Comparison of ENCODE assay signal across 10 cellular contexts in genomic region chr6:106547053-106547414, GRCh38.
A peak's percentile ranks its signal among the peaks of the same experiment; 100 is the strongest.
DNase-seq lines count a peak whose midpoint lies in the region; ATAC-seq and TF ChIP-seq lines count a peak whose summit lies in the region.
"Had no signal": no experiment of that assay in that cellular context is flagged by ENCODE, and none has a peak within 500 bp of the region (broad histone marks: within the 10 kb centered on the region; RNA-seq: fewer than 3 reads in every experiment).

No MANE protein-coding gene starts in this region.

- peak overlapping the region; percentile 53; the same call in 1 of the 2 replicates for H3K9ac ChIP-seq in BLaER1

- peak; percentile 29 for DNase-seq in HT-29 (ENCODE audit: low spot score)
- DNase-seq in WTC11 (ENCODE audit: low spot score), result no peak
- peak; percentile 5 for DNase-seq in left kidney (ENCODE audit: low read depth, low spot score)
- DNase-seq in mucosa of gallbladder (ENCODE audit: low spot score), result no peak
- DNase-seq in DMS 273 treated with DMSO at 0.1 percent for 48 hours (lab: John Stamatoyannopoulos, UW), result no peak
- DNase-seq in GM19240 (ENCODE audit: insufficient read length, low spot score), result no peak
- DNase-seq: cerebellar nuclear complex, SHP77 had no signal

- peaks cover 10% of the 10 kb centered on the region for H3K9me3 Mint-ChIP-seq in WTC11

- peaks cover 7% of the 10 kb centered on the region; the same call in 1 of the 2 replicates for H3K36me3 Mint-ChIP-seq in WTC11

- no peak for TF ChIP-seq CTCF in WTC11 (IDR thresholded peaks at IDR 0.05)

- no peaks in the 10 kb centered on the region for H3K36me3 ChIP-seq in BLaER1

- CTCF ChIA-PET in WTC11 (lab: Charles Lee), result interaction anchor here (1.1 kb wide), 1 partner anchor 186 kb away, joined by 3 read pairs; the partner anchor contains the start of gene CRYBG1

- H3K9me3 ChIP-seq in BLaER1, result peaks cover 4% of the 10 kb centered on the region; the same call in 1 of the 2 replicates

- no peak for ATAC-seq in WTC11
- no peak for ATAC-seq in GM21576 (IDR thresholded peaks at IDR 0.05; ENCODE audit: unreplicated experiment)

- H3K4me3 ChIP-seq in BLaER1, result peak overlapping the region; percentile 13; the same call in 1 of the 2 replicates

- H3K4me1 ChIP-seq in BLaER1, result peaks cover 38% of the 10 kb centered on the region

- H3K27me3 ChIP-seq in BLaER1, result no peaks in the 10 kb centered on the region

- POLR2A ChIA-PET in WTC11 (lab: Charles Lee), result no interaction called here

- peaks cover 18% of the 10 kb centered on the region for H3K4me1 Mint-ChIP-seq in WTC11

- H3K4me3 Mint-ChIP-seq in WTC11, result no peak overlapping the region

- H3K27ac Mint-ChIP-seq in WTC11, result peak overlapping the region; percentile 51

- H3K27ac ChIP-seq in BLaER1, result peak overlapping the region; percentile 76

- no peaks in the 10 kb centered on the region for H3K27me3 Mint-ChIP-seq in WTC11 (ENCODE audit: low read depth)

- no peaks in the 10 kb centered on the region for H4K20me1 ChIP-seq in BLaER1

- peak overlapping the region; percentile 69 for H3K4me2 ChIP-seq in BLaER1

TF ChIP-seq in WTC11, 78 proteins besides CTCF, POLR2A, EP300 and RAD21 (continues in another document):
- TF ChIP-seq AFF4 (CRISPR knock-in tag; IDR thresholded peaks at IDR 0.05; ENCODE audit: borderline replicate concordance) (no peak), PRRX2 (CRISPR knock-in tag; IDR thresholded peaks at IDR 0.05) (no peak), ZNF532 (CRISPR knock-in tag; IDR thresholded peaks at IDR 0.05; ENCODE audit: borderline replicate concordance) (no peak), ATF3 (CRISPR knock-in tag; conservative IDR thresholded peaks at IDR 0.05) (no peak), JUN (CRISPR knock-in tag; IDR thresholded peaks at IDR 0.05) (no peak), FOXP1 (CRISPR knock-in tag; IDR thresholded peaks at IDR 0.05; ENCODE audit: borderline replicate concordance) (no peak), NFE2L1 (CRISPR knock-in tag; IDR thresholded peaks at IDR 0.05) (no peak), FOXP4 (CRISPR knock-in tag; IDR thresholded peaks at IDR 0.05) (no peak), STAT6 (CRISPR knock-in tag; conservative IDR thresholded peaks at IDR 0.05; ENCODE audit: low read depth) (no peak), NR3C1 (CRISPR knock-in tag; conservative IDR thresholded peaks at IDR 0.05; ENCODE audit: low read depth) (no peak), RELA (CRISPR knock-in tag; IDR thresholded peaks at IDR 0.05; ENCODE audit: borderline replicate concordance) (no peak)

Comparison
In these comparisons a context has a peak if more than half of its experiments do, and no peak if none do; other contexts are left out.
1. DNase-seq: peak in HT-29 (single experiment) and left kidney (single experiment); none in WTC11 (single experiment), mucosa of gallbladder (single experiment), DMS 273 treated with DMSO at 0.1 percent for 48 hours (single experiment) and GM19240 (single experiment).